11 cellular contexts compared by ENCODE assay signal in genomic region chr19:1417681-1418493, GRCh38. TPM values are rescaled to one million over a fixed set of nuclear protein-coding genes. Genes with fewer than 3 reads are reported as not detected.
DNase-seq lines count a peak whose midpoint lies in the region; ATAC-seq and TF ChIP-seq lines count a peak whose summit lies in the region.
"Had no signal": no experiment of that assay in that cellular context is flagged by ENCODE, and none has a peak within 500 bp of the region (broad histone marks: within the 10 kb centered on the region; RNA-seq: fewer than 3 reads in every experiment).

No MANE protein-coding gene starts in this region.

- no peaks in the 10 kb centered on the region for H3K9me3 Mint-ChIP-seq in Caco-2 (ENCODE audit: unreplicated experiment)
- no peaks in the 10 kb centered on the region for H3K9me3 Mint-ChIP-seq in activated naive CD8-positive, alpha-beta T cell treated with anti-CD3 and anti-CD28 coated beads for 36 hours

- H3K4me3 Mint-ChIP-seq in Caco-2 (ENCODE audit: unreplicated experiment): no peak overlapping the region
- H3K4me3 Mint-ChIP-seq in activated naive CD8-positive, alpha-beta T cell treated with anti-CD3 and anti-CD28 coated beads for 36 hours: no peak overlapping the region

- TF ChIP-seq POLR2A in heart left ventricle (IDR thresholded peaks at IDR 0.05) (no peak), Peyer's patch (IDR thresholded peaks at IDR 0.05) (no peak)

- H3K36me3 ChIP-seq in Caco-2 (ENCODE audit: control insufficient read depth, insufficient read depth, low read length): peaks cover 3% of the 10 kb centered on the region
- peaks cover 0 to 63% (median 46%) of the 10 kb centered on the region in 9 donors for H3K36me3 ChIP-seq in heart left ventricle
- H3K36me3 ChIP-seq in rectal smooth muscle tissue (ENCODE audit: control insufficient read depth, insufficient read depth, low read length): peaks cover 22% of the 10 kb centered on the region
- H3K36me3 ChIP-seq in Peyer's patch: peaks cover 0 to 68% (median 0%) of the 10 kb centered on the region in 3 donors

- TF ChIP-seq CTCF in Caco-2 (IDR thresholded peaks at IDR 0.05; ENCODE audit: insufficient read depth in 1 of 2, low read depth in 1 of 2, low read length in 1 of 2, severe bottlenecking in 1 of 2, unreplicated experiment in 1 of 2): no peak
- no peak for TF ChIP-seq CTCF in heart left ventricle (IDR thresholded peaks at IDR 0.05)
- TF ChIP-seq CTCF in Peyer's patch (IDR thresholded peaks at IDR 0.05): no peak

- H3K4me3 ChIP-seq in Caco-2 (ENCODE audit: low read depth, low read length): no peak overlapping the region
- H3K4me3 ChIP-seq in heart left ventricle: no peak overlapping the region
- no peak overlapping the region for H3K4me3 ChIP-seq in rectal smooth muscle tissue (ENCODE audit: low read length)
- no peak overlapping the region for H3K4me3 ChIP-seq in Peyer's patch
- H3K4me3 ChIP-seq: pancreas had no signal

- H3K9me3 ChIP-seq in Caco-2 (no peaks in the 10 kb centered on the region), heart left ventricle (no peaks in the 10 kb centered on the region), Peyer's patch (no peaks in the 10 kb centered on the region)
- H3K9me3 ChIP-seq: pancreas had no signal

- ATAC-seq in heart left ventricle (peak in 2 of 4 donors; percentile 14 to 25), HG02759 (IDR thresholded peaks at IDR 0.05; ENCODE audit: unreplicated experiment) (no peak)
- ATAC-seq: pancreas had no signal

- BruUV-seq in Caco-2 (replicated peaks; lab: Mats Ljungman, UMichigan): no TSS peak

- H3K4me1 Mint-ChIP-seq in Caco-2 (ENCODE audit: low read depth, unreplicated experiment): peaks cover 7% of the 10 kb centered on the region
- H3K4me1 Mint-ChIP-seq in activated naive CD8-positive, alpha-beta T cell treated with anti-CD3 and anti-CD28 coated beads for 36 hours: peaks cover 34% of the 10 kb centered on the region

- H3K36me3 Mint-ChIP-seq in Caco-2 (ENCODE audit: insufficient read depth, unreplicated experiment): peaks cover 79% of the 10 kb centered on the region
- H3K36me3 Mint-ChIP-seq in activated naive CD8-positive, alpha-beta T cell treated with anti-CD3 and anti-CD28 coated beads for 36 hours: peaks cover 30% of the 10 kb centered on the region

- H3K4me1 ChIP-seq in Caco-2 (peaks cover 21% of the 10 kb centered on the region), heart left ventricle (peaks cover 10 to 65% (median 51%) of the 10 kb centered on the region in 12 donors), rectal smooth muscle tissue (ENCODE audit: control insufficient read depth, insufficient read depth, low read length) (peaks cover 26% of the 10 kb centered on the region), Peyer's patch (peaks cover 0 to 56% (median 11%) of the 10 kb centered on the region in 4 donors)

- intact Hi-C loops in Caco-2 (cut with micrococcal nuclease; ENCODE audit: unreplicated experiment) (no loop called here), heart left ventricle (cut with DNase I) (no loop called here)

- 56 to 60% (median 59%) methylated on average over 30 of the region's 30 CpGs for WGBS in heart left ventricle, 4 donors

- H3K27me3 Mint-ChIP-seq in Caco-2 (ENCODE audit: insufficient read depth, unreplicated experiment): no peaks in the 10 kb centered on the region
- H3K27me3 Mint-ChIP-seq in activated naive CD8-positive, alpha-beta T cell treated with anti-CD3 and anti-CD28 coated beads for 36 hours: no peaks in the 10 kb centered on the region

- POLR2A ChIA-PET in Caco-2 (lab: Charles Lee): no interaction called here

- CTCF ChIA-PET in Caco-2 (lab: Charles Lee): no interaction called here

- no peaks in the 10 kb centered on the region for H3K27me3 ChIP-seq in Caco-2 (replicated peaks; ENCODE audit: control insufficient read depth, insufficient read depth, low read length)
- H3K27me3 ChIP-seq in heart left ventricle: no peaks in the 10 kb centered on the region
- no peaks in the 10 kb centered on the region for H3K27me3 ChIP-seq in rectal smooth muscle tissue (ENCODE audit: control insufficient read depth, insufficient read depth, low read length)
- H3K27me3 ChIP-seq in Peyer's patch: no peaks in the 10 kb centered on the region
- H3K27me3 ChIP-seq: pancreas had no signal

- peak overlapping the region in 8 of 12 donors; percentile 4 to 72 (median 42) for H3K27ac ChIP-seq in heart left ventricle
- H3K27ac ChIP-seq in rectal smooth muscle tissue (ENCODE audit: low read depth, low read length): peak overlapping the region; percentile 60
- peak overlapping the region in 1 of 4 donors; percentile 50 for H3K27ac ChIP-seq in Peyer's patch

- H3K9ac ChIP-seq in rectal smooth muscle tissue (ENCODE audit: low read length): no peak overlapping the region

- H3K27ac Mint-ChIP-seq in Caco-2 (ENCODE audit: unreplicated experiment): peak overlapping the region; percentile 21
- peak overlapping the region; percentile 19 for H3K27ac Mint-ChIP-seq in activated naive CD8-positive, alpha-beta T cell treated with anti-CD3 and anti-CD28 coated beads for 36 hours

- DNase-seq in Caco-2 (no peak), heart left ventricle (no peak), Peyer's patch (no peak), amniotic stem cell (lab: John Stamatoyannopoulos, UW) (no peak), foreskin melanocyte (no peak)
- no peak for DNase-seq in activated naive CD8-positive, alpha-beta T cell treated with anti-CD3 and anti-CD28 coated beads for 36 hours
- DNase-seq: GOT3, NCI-H2107 had no signal

RNA-seq across cellular contexts. Expression of gene DAZAP1, which starts 10.5 kb away (rescaled TPM):
- total RNA-seq in Caco-2 (2022) (165 and 180 TPM in 2 replicates), heart left ventricle (100 to 1,000 TPM in 1 of 9 donors, 10 to 100 TPM in 8; 36.8 to 124 (median 78.5) TPM), Peyer's patch (10 to 100 TPM; 37.5 to 90.9 (median 58.2) TPM)
- total RNA-seq in activated naive CD8-positive, alpha-beta T cell treated with anti-CD3 and anti-CD28 coated beads for 36 hours: 100 to 1,000 TPM; 287 to 297 TPM
- polyA plus RNA-seq in heart left ventricle: 100 to 1,000 TPM in 1 of 2 donors, 10 to 100 TPM in 1; 65.8 to 128 TPM

RNA-seq across cellular contexts. Expression of gene GAMT, which starts 16.5 kb away (rescaled TPM):
- total RNA-seq in Caco-2 (2022): 67.3 and 75.7 TPM in 2 replicates
- 10 to 100 TPM; 36.5 to 37.6 TPM for total RNA-seq in activated naive CD8-positive, alpha-beta T cell treated with anti-CD3 and anti-CD28 coated beads for 36 hours
- 100 to 1,000 TPM in 1 of 9 donors, 10 to 100 TPM in 8; 35.9 to 167 (median 62.5) TPM for total RNA-seq in heart left ventricle
- polyA plus RNA-seq in heart left ventricle: 100 to 1,000 TPM in 1 of 2 donors, 10 to 100 TPM in 1; 21.9 to 180 TPM
- total RNA-seq in Peyer's patch: 1 to 10 TPM in 2 of 4 donors, not detected in 2; 2.5 to 3.1 TPM

RNA-seq across cellular contexts. Expression of gene RPS15, which starts 20.3 kb away (rescaled TPM):
- 1,192 and 1,341 TPM in 2 replicates for total RNA-seq in Caco-2 (2022)
- 1,000 to 10,000 TPM; 1,472 to 1,524 TPM for total RNA-seq in activated naive CD8-positive, alpha-beta T cell treated with anti-CD3 and anti-CD28 coated beads for 36 hours
- total RNA-seq in heart left ventricle: 1,000 to 10,000 TPM in 2 of 9 donors, 100 to 1,000 TPM in 7; 468 to 2,348 (median 669) TPM
- polyA plus RNA-seq in heart left ventricle: 1,000 to 10,000 TPM; 2,165 to 2,683 TPM
- 1,000 to 10,000 TPM; 1,044 to 1,915 (median 1,354) TPM for total RNA-seq in Peyer's patch

RNA-seq across cellular contexts. Expression of gene APC2, which starts 32.0 kb away (rescaled TPM):
- total RNA-seq in Caco-2 (2022) (9.5 and 11.3 TPM in 2 replicates), heart left ventricle (under 1 TPM in 8 of 9 donors, not detected in 1; 0.04 to 0.72 (median 0.14) TPM), Peyer's patch (under 1 TPM in 3 of 4 donors, not detected in 1; 0.18 to 0.76 (median 0.27) TPM)
- under 1 TPM; 0.21 to 0.26 TPM for total RNA-seq in activated naive CD8-positive, alpha-beta T cell treated with anti-CD3 and anti-CD28 coated beads for 36 hours
- under 1 TPM; 0.07 to 0.08 TPM for polyA plus RNA-seq in heart left ventricle

RNA-seq across cellular contexts. Expression of gene NDUFS7, which starts 34.2 kb away (rescaled TPM):
- 111 and 114 TPM in 2 replicates for total RNA-seq in Caco-2 (2022)
- 100 to 1,000 TPM in 1 of 2 experiments, 10 to 100 TPM in 1; 98.7 to 101 TPM for total RNA-seq in activated naive CD8-positive, alpha-beta T cell treated with anti-CD3 and anti-CD28 coated beads for 36 hours
- 100 to 1,000 TPM; 205 to 717 (median 336) TPM for total RNA-seq in heart left ventricle
- polyA plus RNA-seq in heart left ventricle: 100 to 1,000 TPM; 251 to 634 TPM
- total RNA-seq in Peyer's patch: 100 to 1,000 TPM in 3 of 4 donors, 10 to 100 TPM in 1; 99.9 to 165 (median 156) TPM

Comparison
In these comparisons a context has a peak if more than half of its experiments do, and no peak if none do; other contexts are left out.
1. RNA of gene GAMT, which starts 16.5 kb away (total RNA-seq): 67.3 to 75.7 TPM in Caco-2, 35.9 to 167 TPM in heart left ventricle and 36.5 to 37.6 TPM in activated naive CD8-positive, alpha-beta T cell treated with anti-CD3 and anti-CD28 coated beads for 36 hours; 2.5 to 3.1 TPM in Peyer's patch; every median in the first group is over 4 times any median in the second.